In the genomic region with DNA sequence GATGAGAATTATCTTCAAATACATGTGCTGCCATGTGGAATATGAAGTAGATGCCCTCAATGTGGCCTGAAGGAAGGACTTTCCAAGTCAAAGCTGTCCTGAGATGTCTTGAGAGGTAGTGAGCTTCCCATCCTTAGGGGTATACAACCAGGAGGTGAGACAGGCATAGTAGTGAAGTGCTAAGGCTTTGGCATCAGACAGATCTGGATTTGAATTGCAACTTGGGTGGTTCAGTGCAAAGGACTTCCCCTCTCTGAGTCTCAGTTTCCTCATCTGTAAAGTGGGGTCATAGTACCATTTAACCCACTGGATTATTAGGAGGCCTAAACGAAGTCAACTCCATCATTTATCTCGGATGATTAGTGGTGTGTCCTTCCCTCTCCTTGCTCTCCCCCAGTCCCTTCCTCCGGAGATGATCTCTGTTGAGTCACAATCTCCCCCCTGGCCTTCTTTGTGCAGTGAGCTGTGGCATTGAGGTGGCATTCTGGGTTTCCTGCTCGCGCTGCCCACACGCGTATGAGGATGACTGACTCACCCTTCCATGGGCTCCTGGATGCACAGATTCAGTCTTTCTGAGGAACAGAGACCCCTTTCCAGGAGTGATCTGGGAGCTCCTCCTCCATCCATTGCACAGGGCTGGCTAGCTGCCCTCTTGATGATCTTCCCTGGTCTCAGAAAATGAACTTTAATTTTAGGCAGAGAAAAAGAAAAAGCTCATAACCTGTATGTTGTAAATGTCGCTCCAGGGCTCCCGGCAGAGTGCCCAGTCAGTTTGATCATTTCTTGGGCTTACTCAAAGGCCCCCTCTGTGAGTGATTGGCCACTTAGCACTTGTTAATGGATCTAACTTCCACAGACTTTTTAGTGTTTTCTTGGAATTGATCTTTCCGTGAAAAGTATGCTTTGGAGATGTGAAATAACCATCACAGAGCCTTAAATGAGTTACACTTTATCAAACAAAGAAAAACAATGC, we compare ENCODE assay signal across 2 cellular contexts.
TF ChIP-seq lines count a peak whose summit lies in the region.

No MANE protein-coding gene starts in this region.

TF ChIP-seq in SK-N-SH, 30 proteins besides CTCF, POLR2A, EP300 and RAD21 (continued from another document):
- TF ChIP-seq JUND (IDR thresholded peaks at IDR 0.05) (peak; percentile 27; the same call in 1 of the 2 replicates), TAF1 (IDR thresholded peaks at IDR 0.05; ENCODE audit: borderline replicate concordance, low read depth, low read length) (no peak), SMC3 (IDR thresholded peaks at IDR 0.05; ENCODE audit: low read depth, low read length) (no peak), FOSL2 (IDR thresholded peaks at IDR 0.05; ENCODE audit: borderline replicate concordance, low read depth) (peak; percentile 50; the same call in 1 of the 2 replicates), TCF12 (IDR thresholded peaks at IDR 0.05) (0 out of 2 replicates have a peak, but pooled peaks have one; percentile 32)

TF ChIP-seq in SK-N-SH treated with all-trans-retinoic acid at 6 μM for 48 hours, 23 proteins besides CTCF, POLR2A, EP300 and RAD21 (continued from another document):
- no peak for TF ChIP-seq GLIS3 (CRISPR knock-in tag; IDR thresholded peaks at IDR 0.05)
- TF ChIP-seq ZNF8 (CRISPR knock-in tag; IDR thresholded peaks at IDR 0.05) = no peak
- TF ChIP-seq ESRRG (CRISPR knock-in tag; IDR thresholded peaks at IDR 0.05) = no peak
- TF ChIP-seq ZC3H10 (CRISPR knock-in tag; IDR thresholded peaks at IDR 0.05) = no peak
- TF ChIP-seq, protein P1, sequence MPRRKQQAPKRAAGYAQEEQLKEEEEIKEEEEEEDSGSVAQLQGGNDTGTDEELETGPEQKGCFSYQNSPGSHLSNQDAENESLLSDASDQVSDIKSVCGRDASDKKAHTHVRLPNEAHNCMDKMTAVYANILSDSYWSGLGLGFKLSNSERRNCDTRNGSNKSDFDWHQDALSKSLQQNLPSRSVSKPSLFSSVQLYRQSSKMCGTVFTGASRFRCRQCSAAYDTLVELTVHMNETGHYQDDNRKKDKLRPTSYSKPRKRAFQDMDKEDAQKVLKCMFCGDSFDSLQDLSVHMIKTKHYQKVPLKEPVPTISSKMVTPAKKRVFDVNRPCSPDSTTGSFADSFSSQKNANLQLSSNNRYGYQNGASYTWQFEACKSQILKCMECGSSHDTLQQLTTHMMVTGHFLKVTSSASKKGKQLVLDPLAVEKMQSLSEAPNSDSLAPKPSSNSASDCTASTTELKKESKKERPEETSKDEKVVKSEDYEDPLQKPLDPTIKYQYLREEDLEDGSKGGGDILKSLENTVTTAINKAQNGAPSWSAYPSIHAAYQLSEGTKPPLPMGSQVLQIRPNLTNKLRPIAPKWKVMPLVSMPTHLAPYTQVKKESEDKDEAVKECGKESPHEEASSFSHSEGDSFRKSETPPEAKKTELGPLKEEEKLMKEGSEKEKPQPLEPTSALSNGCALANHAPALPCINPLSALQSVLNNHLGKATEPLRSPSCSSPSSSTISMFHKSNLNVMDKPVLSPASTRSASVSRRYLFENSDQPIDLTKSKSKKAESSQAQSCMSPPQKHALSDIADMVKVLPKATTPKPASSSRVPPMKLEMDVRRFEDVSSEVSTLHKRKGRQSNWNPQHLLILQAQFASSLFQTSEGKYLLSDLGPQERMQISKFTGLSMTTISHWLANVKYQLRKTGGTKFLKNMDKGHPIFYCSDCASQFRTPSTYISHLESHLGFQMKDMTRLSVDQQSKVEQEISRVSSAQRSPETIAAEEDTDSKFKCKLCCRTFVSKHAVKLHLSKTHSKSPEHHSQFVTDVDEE (CRISPR knock-in tag; IDR thresholded peaks at IDR 0.05) = no peak
- no peak for TF ChIP-seq TOX (CRISPR knock-in tag; IDR thresholded peaks at IDR 0.05; ENCODE audit: borderline replicate concordance)
- no peak for TF ChIP-seq TCF4 (CRISPR knock-in tag; IDR thresholded peaks at IDR 0.05; ENCODE audit: borderline replicate concordance)
- TF ChIP-seq, protein P2, sequence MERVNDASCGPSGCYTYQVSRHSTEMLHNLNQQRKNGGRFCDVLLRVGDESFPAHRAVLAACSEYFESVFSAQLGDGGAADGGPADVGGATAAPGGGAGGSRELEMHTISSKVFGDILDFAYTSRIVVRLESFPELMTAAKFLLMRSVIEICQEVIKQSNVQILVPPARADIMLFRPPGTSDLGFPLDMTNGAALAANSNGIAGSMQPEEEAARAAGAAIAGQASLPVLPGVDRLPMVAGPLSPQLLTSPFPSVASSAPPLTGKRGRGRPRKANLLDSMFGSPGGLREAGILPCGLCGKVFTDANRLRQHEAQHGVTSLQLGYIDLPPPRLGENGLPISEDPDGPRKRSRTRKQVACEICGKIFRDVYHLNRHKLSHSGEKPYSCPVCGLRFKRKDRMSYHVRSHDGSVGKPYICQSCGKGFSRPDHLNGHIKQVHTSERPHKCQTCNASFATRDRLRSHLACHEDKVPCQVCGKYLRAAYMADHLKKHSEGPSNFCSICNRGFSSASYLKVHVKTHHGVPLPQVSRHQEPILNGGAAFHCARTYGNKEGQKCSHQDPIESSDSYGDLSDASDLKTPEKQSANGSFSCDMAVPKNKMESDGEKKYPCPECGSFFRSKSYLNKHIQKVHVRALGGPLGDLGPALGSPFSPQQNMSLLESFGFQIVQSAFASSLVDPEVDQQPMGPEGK (CRISPR knock-in tag; IDR thresholded peaks at IDR 0.05; ENCODE audit: borderline replicate concordance) = no peak
- TF ChIP-seq RARB (CRISPR knock-in tag; IDR thresholded peaks at IDR 0.05) = no peak
- TF ChIP-seq ARNTL (CRISPR knock-in tag; IDR thresholded peaks at IDR 0.05; ENCODE audit: borderline replicate concordance, low read depth) = no peak
- no peak for TF ChIP-seq BACH2 (CRISPR knock-in tag; IDR thresholded peaks at IDR 0.05; ENCODE audit: borderline replicate concordance)
TF ChIP-seq in SK-N-SH treated with all-trans-retinoic acid at 6 μM for 48 hours: peak in this region for 0.
